ENCODE assay signal across 1 cellular context in the genomic region with DNA sequence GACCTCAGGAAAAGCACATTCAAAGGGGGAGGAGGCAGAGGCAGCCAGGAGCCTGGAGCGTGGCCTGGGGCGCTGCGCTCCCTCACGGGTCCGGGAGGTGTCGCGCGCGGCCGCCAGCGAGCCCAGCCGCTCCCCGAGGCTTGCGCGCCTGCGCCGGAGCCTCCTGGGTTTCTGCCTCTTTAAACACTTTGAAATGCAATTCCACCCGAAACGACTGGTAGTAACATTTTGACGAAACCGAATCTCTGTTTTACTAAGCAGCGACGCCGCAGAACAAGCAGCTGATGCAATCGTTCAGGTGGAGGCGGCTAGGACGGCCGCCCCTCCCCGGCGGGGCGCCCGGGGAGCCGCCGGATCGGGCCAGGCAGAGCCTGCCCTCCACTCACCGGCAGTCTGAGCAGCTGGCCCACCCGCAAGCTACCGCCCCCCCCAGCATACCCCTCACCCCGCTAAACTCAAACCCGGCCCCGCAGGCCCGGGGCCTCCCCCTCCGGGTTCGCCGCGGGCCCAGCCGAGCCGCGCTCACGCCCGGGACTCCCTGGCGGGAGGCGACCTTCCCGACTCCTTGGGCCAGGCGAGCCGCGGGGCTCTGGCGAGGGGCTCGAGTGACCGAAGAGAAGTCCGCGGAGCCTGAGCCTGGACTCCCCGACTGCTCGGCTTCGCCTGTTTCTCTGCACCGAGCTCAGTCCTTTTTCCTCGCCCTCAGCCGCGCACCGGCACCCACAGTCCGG.
TF ChIP-seq lines count a peak whose summit lies in the region.

No MANE protein-coding gene starts in this region.

TF ChIP-seq in IMR-90, 13 proteins besides CTCF, POLR2A, EP300 and RAD21 (continued from another document):
- no peak for TF ChIP-seq ELK1 (IDR thresholded peaks at IDR 0.05; ENCODE audit: borderline replicate concordance, low read depth, low read length)
- TF ChIP-seq, protein P1, sequence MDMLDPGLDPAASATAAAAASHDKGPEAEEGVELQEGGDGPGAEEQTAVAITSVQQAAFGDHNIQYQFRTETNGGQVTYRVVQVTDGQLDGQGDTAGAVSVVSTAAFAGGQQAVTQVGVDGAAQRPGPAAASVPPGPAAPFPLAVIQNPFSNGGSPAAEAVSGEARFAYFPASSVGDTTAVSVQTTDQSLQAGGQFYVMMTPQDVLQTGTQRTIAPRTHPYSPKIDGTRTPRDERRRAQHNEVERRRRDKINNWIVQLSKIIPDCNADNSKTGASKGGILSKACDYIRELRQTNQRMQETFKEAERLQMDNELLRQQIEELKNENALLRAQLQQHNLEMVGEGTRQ (IDR thresholded peaks at IDR 0.05; ENCODE audit: low read depth, low read length): no peak
